Comparison of ENCODE assay signal across 1 cellular context in the genomic region with DNA sequence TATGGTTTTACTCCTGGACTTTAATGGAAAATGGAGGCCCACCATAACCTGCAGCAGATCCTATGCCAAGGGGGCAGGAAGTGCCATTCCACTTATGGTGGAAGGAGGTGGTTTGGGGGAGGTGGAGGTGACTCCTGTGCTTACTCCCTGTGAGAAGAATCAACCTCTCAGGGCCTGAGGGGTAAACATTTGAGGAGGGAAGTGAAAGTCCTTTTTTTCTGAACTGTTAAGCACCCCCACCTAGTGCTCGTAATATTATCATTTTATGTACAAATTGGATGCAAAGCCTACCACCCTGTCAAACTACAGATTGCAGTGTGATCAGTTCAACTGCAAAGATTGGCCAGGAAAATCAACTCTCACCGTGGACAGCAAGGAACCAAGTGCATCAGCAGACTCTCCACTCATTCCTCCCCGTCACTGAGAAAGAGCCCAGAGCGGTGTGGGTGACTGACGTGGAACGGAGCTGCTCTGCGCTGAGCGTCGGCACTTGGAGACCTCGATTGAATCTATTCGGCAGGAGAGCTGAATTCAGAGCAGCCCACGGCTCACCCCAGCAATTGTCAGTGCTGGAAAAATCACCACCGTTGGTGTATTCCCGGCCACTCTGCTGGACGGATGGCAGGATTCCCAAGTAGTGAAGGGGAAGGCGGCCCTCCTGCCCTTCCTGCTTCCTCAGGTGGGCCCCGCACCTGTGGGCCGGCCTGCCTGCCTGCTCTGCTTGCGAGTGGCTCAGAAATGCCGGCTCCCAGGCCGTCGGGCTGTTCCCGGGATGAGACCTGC.
TF ChIP-seq lines count a peak whose summit lies in the region.

No MANE protein-coding gene starts in this region.

TF ChIP-seq in WTC11, 78 proteins besides CTCF, POLR2A, EP300 and RAD21:
- TF ChIP-seq SP1 (CRISPR knock-in tag; conservative IDR thresholded peaks at IDR 0.05) = no peak
- no peak for TF ChIP-seq ZNF423 (CRISPR knock-in tag; IDR thresholded peaks at IDR 0.05)
- TF ChIP-seq FOXJ3 (CRISPR knock-in tag; IDR thresholded peaks at IDR 0.05; ENCODE audit: borderline replicate concordance) = no peak
- TF ChIP-seq OVOL2 (CRISPR knock-in tag; IDR thresholded peaks at IDR 0.05; ENCODE audit: borderline replicate concordance) = no peak
- TF ChIP-seq, protein P1, sequence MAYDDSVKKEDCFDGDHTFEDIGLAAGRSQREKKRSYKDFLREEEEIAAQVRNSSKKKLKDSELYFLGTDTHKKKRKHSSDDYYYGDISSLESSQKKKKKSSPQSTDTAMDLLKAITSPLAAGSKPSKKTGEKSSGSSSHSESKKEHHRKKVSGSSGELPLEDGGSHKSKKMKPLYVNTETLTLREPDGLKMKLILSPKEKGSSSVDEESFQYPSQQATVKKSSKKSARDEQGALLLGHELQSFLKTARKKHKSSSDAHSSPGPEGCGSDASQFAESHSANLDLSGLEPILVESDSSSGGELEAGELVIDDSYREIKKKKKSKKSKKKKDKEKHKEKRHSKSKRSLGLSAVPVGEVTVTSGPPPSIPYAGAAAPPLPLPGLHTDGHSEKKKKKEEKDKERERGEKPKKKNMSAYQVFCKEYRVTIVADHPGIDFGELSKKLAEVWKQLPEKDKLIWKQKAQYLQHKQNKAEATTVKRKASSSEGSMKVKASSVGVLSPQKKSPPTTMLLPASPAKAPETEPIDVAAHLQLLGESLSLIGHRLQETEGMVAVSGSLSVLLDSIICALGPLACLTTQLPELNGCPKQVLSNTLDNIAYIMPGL (CRISPR knock-in tag; IDR thresholded peaks at IDR 0.05) = no peak
- TF ChIP-seq TCF7 (CRISPR knock-in tag; IDR thresholded peaks at IDR 0.05; ENCODE audit: low read depth) = no peak
- TF ChIP-seq ZNF671 (CRISPR knock-in tag; IDR thresholded peaks at IDR 0.05) = no peak
- no peak for TF ChIP-seq RELA (CRISPR knock-in tag; IDR thresholded peaks at IDR 0.05; ENCODE audit: borderline replicate concordance)
- TF ChIP-seq KAT7 (CRISPR knock-in tag; IDR thresholded peaks at IDR 0.05; ENCODE audit: borderline replicate concordance) = no peak
- TF ChIP-seq, protein P2, sequence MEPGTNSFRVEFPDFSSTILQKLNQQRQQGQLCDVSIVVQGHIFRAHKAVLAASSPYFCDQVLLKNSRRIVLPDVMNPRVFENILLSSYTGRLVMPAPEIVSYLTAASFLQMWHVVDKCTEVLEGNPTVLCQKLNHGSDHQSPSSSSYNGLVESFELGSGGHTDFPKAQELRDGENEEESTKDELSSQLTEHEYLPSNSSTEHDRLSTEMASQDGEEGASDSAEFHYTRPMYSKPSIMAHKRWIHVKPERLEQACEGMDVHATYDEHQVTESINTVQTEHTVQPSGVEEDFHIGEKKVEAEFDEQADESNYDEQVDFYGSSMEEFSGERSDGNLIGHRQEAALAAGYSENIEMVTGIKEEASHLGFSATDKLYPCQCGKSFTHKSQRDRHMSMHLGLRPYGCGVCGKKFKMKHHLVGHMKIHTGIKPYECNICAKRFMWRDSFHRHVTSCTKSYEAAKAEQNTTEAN (CRISPR knock-in tag; IDR thresholded peaks at IDR 0.05) = no peak
- no peak for TF ChIP-seq GABPB1 (CRISPR knock-in tag; IDR thresholded peaks at IDR 0.05)
- no peak for TF ChIP-seq EMX1 (CRISPR knock-in tag; IDR thresholded peaks at IDR 0.05)
- TF ChIP-seq, protein P3, sequence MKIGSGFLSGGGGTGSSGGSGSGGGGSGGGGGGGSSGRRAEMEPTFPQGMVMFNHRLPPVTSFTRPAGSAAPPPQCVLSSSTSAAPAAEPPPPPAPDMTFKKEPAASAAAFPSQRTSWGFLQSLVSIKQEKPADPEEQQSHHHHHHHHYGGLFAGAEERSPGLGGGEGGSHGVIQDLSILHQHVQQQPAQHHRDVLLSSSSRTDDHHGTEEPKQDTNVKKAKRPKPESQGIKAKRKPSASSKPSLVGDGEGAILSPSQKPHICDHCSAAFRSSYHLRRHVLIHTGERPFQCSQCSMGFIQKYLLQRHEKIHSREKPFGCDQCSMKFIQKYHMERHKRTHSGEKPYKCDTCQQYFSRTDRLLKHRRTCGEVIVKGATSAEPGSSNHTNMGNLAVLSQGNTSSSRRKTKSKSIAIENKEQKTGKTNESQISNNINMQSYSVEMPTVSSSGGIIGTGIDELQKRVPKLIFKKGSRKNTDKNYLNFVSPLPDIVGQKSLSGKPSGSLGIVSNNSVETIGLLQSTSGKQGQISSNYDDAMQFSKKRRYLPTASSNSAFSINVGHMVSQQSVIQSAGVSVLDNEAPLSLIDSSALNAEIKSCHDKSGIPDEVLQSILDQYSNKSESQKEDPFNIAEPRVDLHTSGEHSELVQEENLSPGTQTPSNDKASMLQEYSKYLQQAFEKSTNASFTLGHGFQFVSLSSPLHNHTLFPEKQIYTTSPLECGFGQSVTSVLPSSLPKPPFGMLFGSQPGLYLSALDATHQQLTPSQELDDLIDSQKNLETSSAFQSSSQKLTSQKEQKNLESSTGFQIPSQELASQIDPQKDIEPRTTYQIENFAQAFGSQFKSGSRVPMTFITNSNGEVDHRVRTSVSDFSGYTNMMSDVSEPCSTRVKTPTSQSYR (CRISPR knock-in tag; IDR thresholded peaks at IDR 0.05) = no peak
- TF ChIP-seq, protein P4, sequence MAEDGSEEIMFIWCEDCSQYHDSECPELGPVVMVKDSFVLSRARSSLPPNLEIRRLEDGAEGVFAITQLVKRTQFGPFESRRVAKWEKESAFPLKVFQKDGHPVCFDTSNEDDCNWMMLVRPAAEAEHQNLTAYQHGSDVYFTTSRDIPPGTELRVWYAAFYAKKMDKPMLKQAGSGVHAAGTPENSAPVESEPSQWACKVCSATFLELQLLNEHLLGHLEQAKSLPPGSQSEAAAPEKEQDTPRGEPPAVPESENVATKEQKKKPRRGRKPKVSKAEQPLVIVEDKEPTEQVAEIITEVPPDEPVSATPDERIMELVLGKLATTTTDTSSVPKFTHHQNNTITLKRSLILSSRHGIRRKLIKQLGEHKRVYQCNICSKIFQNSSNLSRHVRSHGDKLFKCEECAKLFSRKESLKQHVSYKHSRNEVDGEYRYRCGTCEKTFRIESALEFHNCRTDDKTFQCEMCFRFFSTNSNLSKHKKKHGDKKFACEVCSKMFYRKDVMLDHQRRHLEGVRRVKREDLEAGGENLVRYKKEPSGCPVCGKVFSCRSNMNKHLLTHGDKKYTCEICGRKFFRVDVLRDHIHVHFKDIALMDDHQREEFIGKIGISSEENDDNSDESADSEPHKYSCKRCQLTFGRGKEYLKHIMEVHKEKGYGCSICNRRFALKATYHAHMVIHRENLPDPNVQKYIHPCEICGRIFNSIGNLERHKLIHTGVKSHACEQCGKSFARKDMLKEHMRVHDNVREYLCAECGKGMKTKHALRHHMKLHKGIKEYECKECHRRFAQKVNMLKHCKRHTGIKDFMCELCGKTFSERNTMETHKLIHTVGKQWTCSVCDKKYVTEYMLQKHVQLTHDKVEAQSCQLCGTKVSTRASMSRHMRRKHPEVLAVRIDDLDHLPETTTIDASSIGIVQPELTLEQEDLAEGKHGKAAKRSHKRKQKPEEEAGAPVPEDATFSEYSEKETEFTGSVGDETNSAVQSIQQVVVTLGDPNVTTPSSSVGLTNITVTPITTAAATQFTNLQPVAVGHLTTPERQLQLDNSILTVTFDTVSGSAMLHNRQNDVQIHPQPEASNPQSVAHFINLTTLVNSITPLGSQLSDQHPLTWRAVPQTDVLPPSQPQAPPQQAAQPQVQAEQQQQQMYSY (CRISPR knock-in tag; IDR thresholded peaks at IDR 0.05) = no peak
- no peak for TF ChIP-seq FOXP1 (CRISPR knock-in tag; IDR thresholded peaks at IDR 0.05; ENCODE audit: borderline replicate concordance)
- TF ChIP-seq TP53 (CRISPR knock-in tag; IDR thresholded peaks at IDR 0.05) = no peak
